In the genomic region with DNA sequence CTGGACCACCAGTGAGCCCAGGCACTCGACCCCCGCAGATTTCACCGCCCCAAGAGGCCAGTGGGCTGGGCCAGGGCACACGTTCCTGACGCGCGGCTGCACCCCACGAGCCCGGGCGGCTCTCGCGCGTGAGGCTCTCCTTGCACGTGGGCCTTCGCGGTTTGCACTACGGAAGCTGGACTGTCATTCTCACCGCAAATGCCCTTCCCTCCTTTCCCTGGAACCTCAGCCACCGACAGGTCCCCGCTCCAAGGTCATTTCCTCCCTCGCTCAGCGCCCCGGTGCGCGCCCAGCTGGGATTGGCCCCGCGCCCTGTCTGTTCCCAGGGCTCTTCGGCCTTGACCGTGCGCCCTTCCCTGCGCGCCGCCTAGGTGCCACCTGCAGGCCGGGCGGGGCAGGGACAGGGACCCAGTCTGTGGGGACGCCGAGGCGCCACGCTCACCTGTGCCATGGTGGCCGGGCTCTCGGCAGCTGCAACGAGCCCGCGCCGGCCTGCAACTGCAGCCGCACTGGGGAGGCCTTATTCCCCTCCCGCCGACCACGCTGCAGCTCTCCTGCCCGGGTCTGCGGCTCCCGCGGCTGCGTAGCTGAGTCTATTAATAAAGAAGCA, we compare ENCODE assay signal across 8 cellular contexts. TPM values are rescaled to one million over a fixed set of nuclear protein-coding genes. Genes with fewer than 3 reads are reported as not detected.
DNase-seq lines count a peak whose midpoint lies in the region; ATAC-seq and TF ChIP-seq lines count a peak whose summit lies in the region.

No MANE protein-coding gene starts in this region.

- peaks cover 27% of the 10 kb centered on the region for H3K4me1 Mint-ChIP-seq in activated naive CD8-positive, alpha-beta T cell treated with anti-CD3 and anti-CD28 coated beads for 36 hours

- no peaks in the 10 kb centered on the region for H3K27me3 Mint-ChIP-seq in activated naive CD8-positive, alpha-beta T cell treated with anti-CD3 and anti-CD28 coated beads for 36 hours

- no peaks in the 10 kb centered on the region for H3K36me3 Mint-ChIP-seq in activated naive CD8-positive, alpha-beta T cell treated with anti-CD3 and anti-CD28 coated beads for 36 hours

- H3K4me3 Mint-ChIP-seq in activated naive CD8-positive, alpha-beta T cell treated with anti-CD3 and anti-CD28 coated beads for 36 hours = peak overlapping the region; percentile 89

- DNase-seq in AG10803 (ENCODE audit: low read depth) = no peak
- peak; percentile 73 for DNase-seq in GM19240 (ENCODE audit: insufficient read length, low spot score)
- peak; percentile 26 for DNase-seq in Jurkat, Clone E6-1 (ENCODE audit: low read depth, low spot score)
- DNase-seq in SKM-1 (lab: John Stamatoyannopoulos, UW; ENCODE audit: unreplicated experiment) = peak; percentile 32
- peak; percentile 83 for DNase-seq in activated naive CD8-positive, alpha-beta T cell treated with anti-CD3 and anti-CD28 coated beads for 36 hours
- DNase-seq in stimulated activated CD4-positive, alpha-beta T cell treated with anti-CD3 and anti-CD28 coated beads, Interleukin-1b, Interleukin-23, amount 100 ng/mL, for 4 hours (ENCODE audit: low read depth in 2 of 2) = peak; percentile 54 to 69

- no peaks in the 10 kb centered on the region for H3K9me3 Mint-ChIP-seq in activated naive CD8-positive, alpha-beta T cell treated with anti-CD3 and anti-CD28 coated beads for 36 hours

- peak overlapping the region; percentile 22 for H3K4me3 ChIP-seq in AG10803 (ENCODE audit: low read length)
- peak overlapping the region; percentile 48 for H3K4me3 ChIP-seq in Jurkat, Clone E6-1 (ENCODE audit: low read length)
- H3K4me3 ChIP-seq in iPS-18c (ENCODE audit: insufficient read depth, low read depth, low read length) = peak overlapping the region; percentile 45

- TF ChIP-seq CTCF in AG10803 (conservative IDR thresholded peaks at IDR 0.05; ENCODE audit: low read length) = no peak

- H3K27ac Mint-ChIP-seq in activated naive CD8-positive, alpha-beta T cell treated with anti-CD3 and anti-CD28 coated beads for 36 hours = peak overlapping the region; percentile 82

- no peak for ATAC-seq in GM21360 (IDR thresholded peaks at IDR 0.05; ENCODE audit: unreplicated experiment)

- H3K9me3 ChIP-seq in iPS-18c (ENCODE audit: control insufficient read depth, insufficient read depth, low read length) = no peaks in the 10 kb centered on the region

RNA-seq across cellular contexts. Expression of a gene that starts 2.1 kb away (rescaled TPM):
- polyA plus RNA-seq in Jurkat, Clone E6-1 (2012; ENCODE audit: insufficient read depth, insufficient read length) = 34.5 TPM
- 10 to 100 TPM; 12.8 to 15.4 TPM for total RNA-seq in activated naive CD8-positive, alpha-beta T cell treated with anti-CD3 and anti-CD28 coated beads for 36 hours

RNA-seq across cellular contexts. Expression of a gene that starts 59.8 kb away (rescaled TPM):
- 165 TPM for polyA plus RNA-seq in Jurkat, Clone E6-1 (2012; ENCODE audit: insufficient read depth, insufficient read length)
- 100 to 1,000 TPM; 118 to 127 TPM for total RNA-seq in activated naive CD8-positive, alpha-beta T cell treated with anti-CD3 and anti-CD28 coated beads for 36 hours

RNA-seq across cellular contexts. Expression of a gene that starts 59.9 kb away (rescaled TPM):
- polyA plus RNA-seq in Jurkat, Clone E6-1 (2012; ENCODE audit: insufficient read depth, insufficient read length) = 23.1 TPM
- 10 to 100 TPM; 25.5 to 27.0 TPM for total RNA-seq in activated naive CD8-positive, alpha-beta T cell treated with anti-CD3 and anti-CD28 coated beads for 36 hours
